In the genomic region with DNA sequence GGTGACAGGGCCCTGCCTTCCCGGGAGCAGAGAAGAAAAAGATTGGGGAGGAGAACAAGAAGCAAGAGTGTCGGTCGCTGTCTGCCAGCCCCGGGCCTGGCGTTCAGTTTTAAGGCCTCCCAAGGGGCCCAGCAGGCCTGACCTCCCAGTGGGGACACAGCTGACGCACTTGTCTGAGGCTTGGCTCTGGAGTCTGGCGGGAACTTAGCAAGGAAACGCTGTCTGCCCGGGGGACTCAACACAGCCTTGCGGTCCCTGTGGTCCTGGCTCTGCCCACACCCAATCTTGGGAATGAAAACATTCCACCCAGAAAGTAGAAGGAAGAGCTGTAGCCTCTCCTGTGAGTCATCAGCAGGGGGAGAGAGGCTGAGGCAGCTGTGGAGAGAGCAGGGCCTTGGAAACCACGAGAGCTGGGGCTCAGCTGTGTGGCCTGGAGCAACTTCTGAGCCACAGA, we compare ENCODE assay signal across 1 cellular context.
A peak's percentile ranks its signal among the peaks of the same experiment; 100 is the strongest.
TF ChIP-seq lines count a peak whose summit lies in the region.

No MANE protein-coding gene starts in this region.

TF ChIP-seq in endothelial cell of umbilical vein, 7 proteins besides CTCF, POLR2A, EP300 and RAD21:
- TF ChIP-seq JUN (IDR thresholded peaks at IDR 0.05; ENCODE audit: borderline replicate concordance, insufficient read depth, insufficient read length, low read depth) (no peak), FOS (IDR thresholded peaks at IDR 0.05; ENCODE audit: borderline replicate concordance, insufficient read depth, low read length) (peak; percentile 61), EZH2 (IDR thresholded peaks at IDR 0.05; ENCODE audit: borderline replicate concordance, low read depth, low read length, severe bottlenecking) (no peak)
